ENCODE assay signal across 8 cellular contexts in genomic region chr5:58460727-58461286, GRCh38. TPM values are rescaled to one million over a fixed set of nuclear protein-coding genes. Genes with fewer than 3 reads are reported as not detected.
DNase-seq lines count a peak whose midpoint lies in the region; ATAC-seq and TF ChIP-seq lines count a peak whose summit lies in the region.

No MANE protein-coding gene starts in this region.

- H2AFZ ChIP-seq in osteoblast (ENCODE audit: low read length) = peak overlapping the region; percentile 76

- peaks cover 13% of the 10 kb centered on the region for H3K4me1 Mint-ChIP-seq in activated naive CD8-positive, alpha-beta T cell (ENCODE audit: low read depth)
- H3K4me1 Mint-ChIP-seq in glutamatergic neuron (ENCODE audit: low read depth, unreplicated experiment) = no peaks in the 10 kb centered on the region

- DNase-seq in GF-D8 (lab: John Stamatoyannopoulos, UW) (peak; percentile 2), HCEC 1CT (peak; percentile 81), MG63 (peak; percentile 90), SKM-1 (lab: John Stamatoyannopoulos, UW; ENCODE audit: unreplicated experiment) (peak; percentile 75), glutamatergic neuron (peak; percentile 95), osteoblast (ENCODE audit: insufficient read length, low spot score, missing footprints) (peak; percentile 88), thoracic aorta (ENCODE audit: low spot score) (peak; percentile 77)

- H3K27ac ChIP-seq in osteoblast (ENCODE audit: low read depth, low read length) (peak overlapping the region; percentile 87), thoracic aorta (peak overlapping the region; percentile 97 to 98)

- H3K4me1 ChIP-seq in osteoblast (ENCODE audit: insufficient read depth, low read length) (peaks cover 26% of the 10 kb centered on the region), thoracic aorta (ENCODE audit: control insufficient read depth in 1 of 2, low read depth in 2 of 2) (peaks cover 14 to 29% of the 10 kb centered on the region in 2 donors)

- H4K20me1 ChIP-seq in osteoblast (ENCODE audit: insufficient read depth, low read length) = peaks cover 31% of the 10 kb centered on the region

- TF ChIP-seq CTCF in glutamatergic neuron (IDR thresholded peaks at IDR 0.05; ENCODE audit: partially characterized antibody, unreplicated experiment) (peak; percentile 88), osteoblast (IDR thresholded peaks at IDR 0.05; ENCODE audit: extremely low read depth, low read depth, low read length) (peak; percentile 74), thoracic aorta (IDR thresholded peaks at IDR 0.05) (peak; percentile 78)

- H3K9me3 Mint-ChIP-seq in activated naive CD8-positive, alpha-beta T cell (ENCODE audit: low read depth) = no peaks in the 10 kb centered on the region
- peaks cover 5% of the 10 kb centered on the region for H3K9me3 Mint-ChIP-seq in glutamatergic neuron (ENCODE audit: unreplicated experiment)

- H3K4me3 ChIP-seq in MG63 = peak overlapping the region; percentile 94
- H3K4me3 ChIP-seq in osteoblast (ENCODE audit: insufficient read depth, low read length) = peak overlapping the region; percentile 87
- H3K4me3 ChIP-seq in thoracic aorta = peak overlapping the region; percentile 83

- H3K4me2 ChIP-seq in osteoblast (ENCODE audit: insufficient read depth, low read length) = peak overlapping the region; percentile 75

- peaks cover 4% of the 10 kb centered on the region for H3K36me3 Mint-ChIP-seq in activated naive CD8-positive, alpha-beta T cell
- H3K36me3 Mint-ChIP-seq in glutamatergic neuron (ENCODE audit: unreplicated experiment) = no peaks in the 10 kb centered on the region

- H3K27me3 Mint-ChIP-seq in activated naive CD8-positive, alpha-beta T cell = peaks cover 6% of the 10 kb centered on the region
- H3K27me3 Mint-ChIP-seq in glutamatergic neuron (ENCODE audit: unreplicated experiment) = peaks cover 5% of the 10 kb centered on the region

- H3K4me3 Mint-ChIP-seq in activated naive CD8-positive, alpha-beta T cell = peak overlapping the region; percentile 77
- H3K4me3 Mint-ChIP-seq in glutamatergic neuron (ENCODE audit: unreplicated experiment) = peak overlapping the region; percentile 7

- H3K27me3 ChIP-seq in MG63 (no peaks in the 10 kb centered on the region), osteoblast (ENCODE audit: insufficient read depth, low read length) (no peaks in the 10 kb centered on the region), thoracic aorta (replicated peaks; ENCODE audit: insufficient read depth) (no peaks in the 10 kb centered on the region)

- H3K36me3 ChIP-seq in MG63 (peaks cover 35% of the 10 kb centered on the region), osteoblast (ENCODE audit: insufficient read depth, low read length) (peaks cover 31% of the 10 kb centered on the region), thoracic aorta (no peaks in the 10 kb centered on the region)

- no peak overlapping the region for H3K27ac Mint-ChIP-seq in activated naive CD8-positive, alpha-beta T cell
- H3K27ac Mint-ChIP-seq in glutamatergic neuron (ENCODE audit: unreplicated experiment) = no peak overlapping the region

- ATAC-seq in thoracic aorta (ENCODE audit: insufficient number of reproducible peaks, low FRiP score, low read depth) = peak; percentile 63

- no peaks in the 10 kb centered on the region for H3K9me3 ChIP-seq in MG63
- H3K9me3 ChIP-seq in osteoblast (ENCODE audit: low read depth, low read length) = no peaks in the 10 kb centered on the region
- H3K9me3 ChIP-seq in thoracic aorta = no peaks in the 10 kb centered on the region

- peaks cover 39% of the 10 kb centered on the region for H3K79me2 ChIP-seq in osteoblast (ENCODE audit: insufficient read depth, low read length)

RNA-seq across cellular contexts. Expression of gene PLK2, which starts 0.9 kb away (rescaled TPM):
- 445 and 575 TPM in 2 replicates for total RNA-seq in MG63 (2014; rRNA removed; shearing (Covaris generic); ENCODE audit: low replicate concordance)
- total RNA-seq in glutamatergic neuron (ENCODE audit: unreplicated experiment) (7.8 TPM), osteoblast (220 and 299 TPM in 2 replicates), thoracic aorta (100 to 1,000 TPM; 126 to 180 TPM)

RNA-seq across cellular contexts. Expression of gene GAPT, which starts 30.4 kb away (rescaled TPM):
- total RNA-seq in MG63 (2014; rRNA removed; shearing (Covaris generic); ENCODE audit: low replicate concordance) = not detected in 2 replicates
- total RNA-seq in glutamatergic neuron (ENCODE audit: unreplicated experiment) (not detected), osteoblast (not detected in 2 replicates), thoracic aorta (1 to 10 TPM in 1 of 2 donors, under 1 TPM in 1; 0.14 to 1.6 TPM)

Comparison
In these comparisons a context has a peak if more than half of its experiments do, and no peak if none do; other contexts are left out.
1. Peak in every context shown above with its lines: DNase-seq, ATAC-seq, H3K4me3 ChIP-seq and H3K27ac ChIP-seq.
2. DNase-seq: peak in every context shown above with its lines; median percentile 95 in glutamatergic neuron; 90 in MG63; 88 in osteoblast; 81 in HCEC 1CT; 77 in thoracic aorta; 75 in SKM-1; 2 in GF-D8.
3. RNA of gene PLK2, which starts 0.9 kb away (total RNA-seq): 445 to 575 TPM in MG63, 220 to 299 TPM in osteoblast and 126 to 180 TPM in thoracic aorta; 7.8 TPM in glutamatergic neuron (single experiment); every median in the first group is over 10 times any median in the second.